ENCODE assay signal across 1 cellular context in genomic region chr9:129569506-129570449, GRCh38.
A peak's percentile ranks its signal among the peaks of the same experiment; 100 is the strongest.
TF ChIP-seq lines count a peak whose summit lies in the region.

No MANE protein-coding gene starts in this region.

TF ChIP-seq in K562, 482 proteins besides CTCF, POLR2A, EP300 and RAD21 (continued from another document):
- TF ChIP-seq KDM4B (IDR thresholded peaks at IDR 0.05; ENCODE audit: borderline replicate concordance in 2 of 2, low read depth in 1 of 2) (no peak), JUNB (CRISPR knock-in tag; conservative IDR thresholded peaks at IDR 0.05) (no peak), RREB1 (CRISPR knock-in tag; IDR thresholded peaks at IDR 0.05) (0 out of 2 replicates have a peak, but pooled peaks have one; percentile 17), NFIX (CRISPR knock-in tag; IDR thresholded peaks at IDR 0.05; ENCODE audit: low read depth) (no peak), ZNF134 (CRISPR knock-in tag; conservative IDR thresholded peaks at IDR 0.05) (0 out of 2 replicates have a peak, but pooled peaks have one; percentile 0), KDM1A (IDR thresholded peaks at IDR 0.05) (peak; percentile 55 to 67; a peak in 2 of 4 replicates), CTBP1 (IDR thresholded peaks at IDR 0.05; ENCODE audit: borderline replicate concordance) (peak; percentile 82), TOE1 (IDR thresholded peaks at IDR 0.05; ENCODE audit: borderline replicate concordance) (peak; percentile 52; the same call in 1 of the 2 replicates), TOE1 (CRISPR knock-in tag; IDR thresholded peaks at IDR 0.05; ENCODE audit: borderline replicate concordance, low read depth) (no peak)
